In genomic region chr3:9947025-9947995, GRCh38 we compare ENCODE assay signal across 8 cellular contexts. TPM values are rescaled to one million over a fixed set of nuclear protein-coding genes. Genes with fewer than 3 reads are reported as not detected.
DNase-seq lines count a peak whose midpoint lies in the region; ATAC-seq and TF ChIP-seq lines count a peak whose summit lies in the region.

No MANE protein-coding gene starts in this region.

- no peaks in the 10 kb centered on the region for H3K36me3 ChIP-seq in GM23338 (ENCODE audit: insufficient read depth)

- H3K27me3 Mint-ChIP-seq in GM23338 (ENCODE audit: insufficient read depth, low read depth, poor library complexity): peaks cover 19% of the 10 kb centered on the region
- H3K27me3 Mint-ChIP-seq in neural crest cell (ENCODE audit: low read depth): peaks cover 4% of the 10 kb centered on the region

- H3K27ac Mint-ChIP-seq in GM23338 (no peak overlapping the region), neural crest cell (ENCODE audit: unreplicated experiment) (no peak overlapping the region)

- no peaks in the 10 kb centered on the region for H4K20me1 ChIP-seq in GM23338 (replicated peaks; ENCODE audit: insufficient read depth)

- TF ChIP-seq CTCF in GM23338 (conservative IDR thresholded peaks at IDR 0.05; ENCODE audit: low read depth in 2 of 2) (peak; percentile 36 to 68), RWPE1 (conservative IDR thresholded peaks at IDR 0.05; ENCODE audit: low read depth) (peak; percentile 47; the same call in 1 of the 2 replicates), neural crest cell (conservative IDR thresholded peaks at IDR 0.05) (peak; percentile 59)

- H2AFZ ChIP-seq in GM23338: peak overlapping the region; percentile 81; the same call in 1 of the 2 replicates

- peak overlapping the region; percentile 66 for H3K4me3 ChIP-seq in GM23338

- ATAC-seq in GM23338: peak; percentile 72
- no peak for ATAC-seq in HG02588 (IDR thresholded peaks at IDR 0.05; ENCODE audit: unreplicated experiment)
- ATAC-seq in HG03469 (IDR thresholded peaks at IDR 0.05; ENCODE audit: unreplicated experiment): no peak

- no peaks in the 10 kb centered on the region; the same call in 1 of the 2 replicates for H3K27me3 ChIP-seq in GM23338 (ENCODE audit: insufficient read depth)

- peak; percentile 81 for DNase-seq in GM23338 (ENCODE audit: low spot score)
- DNase-seq in RWPE1 (ENCODE audit: low spot score): peak; percentile 58
- peak; percentile 57 for DNase-seq in fibroblast of the conjunctiva (ENCODE audit: low read depth)
- DNase-seq in neural crest cell (ENCODE audit: low read depth, low spot score): peak; percentile 55
- DNase-seq in GM19238 (ENCODE audit: insufficient read length, low spot score): no peak
- no peak for DNase-seq in NCI-H187 treated with DMSO at 0.1 percent for 48 hours (lab: John Stamatoyannopoulos, UW)

- H3K9me2 ChIP-seq in GM23338 (ENCODE audit: insufficient read depth): no peaks in the 10 kb centered on the region

- peak overlapping the region; percentile 91 for H3K4me2 ChIP-seq in GM23338

- H3K4me3 Mint-ChIP-seq in GM23338 (peak overlapping the region; percentile 84), neural crest cell (peak overlapping the region; percentile 73)

- CTCF ChIA-PET in RWPE1 (lab: Yijun Ruan, JAX): interaction anchor here (0.6 to 1.9 kb wide), 17 partner anchors 7 to 255 kb away, joined by 3 to 9 read pairs (median 4); partner anchors contain the start of gene EMC3

- H3K4me1 Mint-ChIP-seq in GM23338 (peaks cover 9% of the 10 kb centered on the region; the same call in 2 of the 3 replicates), neural crest cell (peaks cover 3% of the 10 kb centered on the region)

- H3K9me3 Mint-ChIP-seq in GM23338 (no peaks in the 10 kb centered on the region; the same call in 2 of the 3 replicates), neural crest cell (no peaks in the 10 kb centered on the region)

- H3K27ac ChIP-seq in GM23338 (ENCODE audit: low read depth) (no peak overlapping the region), RWPE1 (peak overlapping the region; percentile 84)

- no peaks in the 10 kb centered on the region for H3K79me2 ChIP-seq in GM23338 (replicated peaks; ENCODE audit: insufficient read depth)

- H3K36me3 Mint-ChIP-seq in GM23338 (ENCODE audit: low read depth) (peaks cover 8% of the 10 kb centered on the region; the same call in 1 of the 3 replicates), neural crest cell (ENCODE audit: low read depth) (no peaks in the 10 kb centered on the region)

- peaks cover 9% of the 10 kb centered on the region for H3K4me1 ChIP-seq in GM23338 (ENCODE audit: insufficient read depth)

- POLR2A ChIA-PET in RWPE1 (lab: Yijun Ruan, JAX; ENCODE audit: low non-redundant PET): interaction anchor here (0.6 to 1.0 kb wide), 2 partner anchors 15 to 291 kb away, joined by 3 to 4 read pairs; no protein-coding TSS in a partner anchor

- no peaks in the 10 kb centered on the region; the same call in 1 of the 2 replicates for H3F3A ChIP-seq in GM23338 (replicated peaks; ENCODE audit: low read depth)

TF ChIP-seq in GM23338, 12 proteins besides CTCF, POLR2A, EP300 and RAD21 (continues in another document):
- TF ChIP-seq CREB1 (CRISPR knock-in tag; IDR thresholded peaks at IDR 0.05; ENCODE audit: low read depth): peak; percentile 61
- TF ChIP-seq ZNF114 (CRISPR knock-in tag; IDR thresholded peaks at IDR 0.05): no peak
- no peak for TF ChIP-seq EZH2 (IDR thresholded peaks at IDR 0.05; ENCODE audit: low read depth, unreplicated experiment)
- TF ChIP-seq ZNF331 (CRISPR knock-in tag; IDR thresholded peaks at IDR 0.05; ENCODE audit: low read depth): no peak
- no peak for TF ChIP-seq REST (IDR thresholded peaks at IDR 0.05; ENCODE audit: unreplicated experiment)
- no peak for TF ChIP-seq STAT1 (IDR thresholded peaks at IDR 0.05; ENCODE audit: unreplicated experiment)

RNA-seq across cellular contexts. Expression of gene PRRT3, which starts 4.9 kb away (rescaled TPM):
- 5.1 and 6.9 TPM in 2 replicates for total RNA-seq in GM23338 (2014; rRNA removed; shearing (Covaris generic))
- polyA plus RNA-seq in GM23338 (2016; fragmentation: Nextera tagmentation; extraction: Ambion mirVana): 4.3 TPM in 2 replicates
- total RNA-seq in neural crest cell: 5.7 and 6.4 TPM in 2 replicates

RNA-seq across cellular contexts. Expression of gene CRELD1, which starts 13.7 kb away (rescaled TPM):
- total RNA-seq in GM23338 (2014; rRNA removed; shearing (Covaris generic)): 8.4 and 11.5 TPM in 2 replicates
- polyA plus RNA-seq in GM23338 (2016; fragmentation: Nextera tagmentation; extraction: Ambion mirVana): 13.1 and 14.3 TPM in 2 replicates
- 16.9 and 18.3 TPM in 2 replicates for total RNA-seq in neural crest cell

RNA-seq across cellular contexts. Expression of gene IL17RC, which starts 30.4 kb away (rescaled TPM):
- 12.6 and 15.0 TPM in 2 replicates for total RNA-seq in GM23338 (2014; rRNA removed; shearing (Covaris generic))
- polyA plus RNA-seq in GM23338 (2016; fragmentation: Nextera tagmentation; extraction: Ambion mirVana): 8.4 and 10.2 TPM in 2 replicates
- total RNA-seq in neural crest cell: 6.0 and 7.3 TPM in 2 replicates

RNA-seq across cellular contexts. Expression of gene EMC3, which starts 39.3 kb away (rescaled TPM):
- 23.8 and 36.2 TPM in 2 replicates for total RNA-seq in GM23338 (2014; rRNA removed; shearing (Covaris generic))
- 42.8 and 46.5 TPM in 2 replicates for polyA plus RNA-seq in GM23338 (2016; fragmentation: Nextera tagmentation; extraction: Ambion mirVana)
- total RNA-seq in neural crest cell: 39.8 and 42.6 TPM in 2 replicates

RNA-seq across cellular contexts. Expression of gene IL17RE, which starts 44.7 kb away (rescaled TPM):
- 3.4 and 4.3 TPM in 2 replicates for total RNA-seq in GM23338 (2014; rRNA removed; shearing (Covaris generic))
- polyA plus RNA-seq in GM23338 (2016; fragmentation: Nextera tagmentation; extraction: Ambion mirVana): 1.0 and 1.1 TPM in 2 replicates
- 1.4 and 1.7 TPM in 2 replicates for total RNA-seq in neural crest cell

Comparison
In these comparisons a context has a peak if more than half of its experiments do, and no peak if none do; other contexts are left out.
1. DNase-seq: peak in GM23338 (single experiment), RWPE1 (single experiment), fibroblast of the conjunctiva (single experiment) and neural crest cell (single experiment); none in GM19238 (single experiment) and NCI-H187 treated with DMSO at 0.1 percent for 48 hours (single experiment).
2. Peak in every context shown above with its lines, with median percentiles within 50 percentile points of each other: CTCF ChIP-seq.